In the genomic region with DNA sequence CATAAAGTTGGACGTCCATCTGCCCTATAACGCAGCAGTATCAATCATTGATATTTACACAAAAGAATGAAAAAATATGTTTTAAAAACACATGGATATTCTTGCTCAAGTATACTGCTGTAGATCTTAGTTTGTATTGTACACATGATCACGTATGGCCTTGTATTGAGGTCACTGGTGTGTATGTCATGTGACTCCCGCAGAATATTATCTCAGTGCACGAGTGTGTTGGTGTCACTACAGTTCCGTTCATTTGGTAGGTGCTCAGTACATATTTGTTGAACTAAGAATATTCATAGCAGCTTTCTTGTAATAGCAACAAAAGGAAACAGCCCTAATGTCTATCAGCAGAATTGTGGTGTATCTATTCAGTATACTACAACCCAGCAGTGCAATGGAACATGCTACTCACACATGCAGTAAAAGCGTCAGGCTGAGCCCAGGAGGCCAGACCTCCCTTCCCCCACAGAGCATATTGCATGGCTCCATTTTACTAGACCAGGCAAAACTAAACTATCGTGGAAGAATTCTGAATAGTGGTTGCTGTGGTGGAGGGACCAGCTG, we compare ENCODE assay signal across 26 cellular contexts.
"Had no signal": no experiment of that assay in that cellular context is flagged by ENCODE, and none has a peak within 500 bp of the region (broad histone marks: within the 10 kb centered on the region; RNA-seq: fewer than 3 reads in every experiment).

No MANE protein-coding gene starts in this region.

- H3K36me3 ChIP-seq: lower lobe of right lung, thyroid gland had no signal

- H3K4me3 ChIP-seq: hepatocyte, lower lobe of right lung, skin epidermis, stomach, testis, thyroid gland, transverse colon, upper lobe of left lung, vagina had no signal

- DNase-seq: islet precursor cell; lower lobe of right lung; mammary epithelial cell; mesenchymal stem cell; naive thymus-derived CD8-positive, alpha-beta T cell; nucleus accumbens; right cardiac atrium; stimulated activated CD4-positive, alpha-beta T cell treated with anti-CD3 and anti-CD28 coated beads, Interleukin-12 subunit alpha, Interleukin-12 subunit beta, amount 100 ng/mL, for 4 hours; stimulated activated CD4-positive, alpha-beta T cell treated with anti-CD3 and anti-CD28 coated beads, Interleukin-15, amount 100 ng/mL, for 24 hours; stimulated activated CD4-positive, alpha-beta T cell treated with anti-CD3 and anti-CD28 coated beads, Interleukin-2, amount 100 ng/mL, for 24 hours; stimulated activated CD4-positive, alpha-beta T cell treated with anti-CD3 and anti-CD28 coated beads, Interleukin-4, amount 100 ng/mL, for 1 hour; stimulated activated naive B cell treated with anti-CD40 and anti-IgM and Interleukin-4, amounts not matched to agents 10 μg/mL and 1 μg/mL and 100 μg/mL, for 72 hours; stimulated activated naive CD8-positive, alpha-beta T cell treated with anti-CD3 and anti-CD28 coated beads, Interleukin-15, Interleukin-2, amounts not matched to agents 100 U/mL and 50 U/mL, for 24 hours; stomach; testis; thyroid gland; transverse colon; upper lobe of left lung had no signal

- H3K4me3 Mint-ChIP-seq: naive thymus-derived CD8-positive, alpha-beta T cell; nephron; neural crest cell; stimulated activated naive B cell treated with anti-CD40 and anti-IgM and Interleukin-4, amounts not matched to agents 10 μg/mL and 1 μg/mL and 100 μg/mL, for 72 hours had no signal

- H3K4me1 ChIP-seq: testis, thyroid gland, vagina had no signal

- H3K27me3 ChIP-seq: hepatocyte, stomach, testis, thyroid gland, transverse colon, upper lobe of left lung, vagina had no signal

- H3K27me3 Mint-ChIP-seq: naive thymus-derived CD8-positive, alpha-beta T cell; progenitor cell of endocrine pancreas; stimulated activated naive B cell treated with anti-CD40 and anti-IgM and Interleukin-4, amounts not matched to agents 10 μg/mL and 1 μg/mL and 100 μg/mL, for 72 hours had no signal

- H3K27ac Mint-ChIP-seq: nephron; progenitor cell of endocrine pancreas; stimulated activated naive B cell treated with anti-CD40 and anti-IgM and Interleukin-4, amounts not matched to agents 10 μg/mL and 1 μg/mL and 100 μg/mL, for 72 hours had no signal

- H3K4me1 Mint-ChIP-seq: neural crest cell had no signal

- H3K36me3 Mint-ChIP-seq: naive thymus-derived CD8-positive, alpha-beta T cell had no signal

- H3K4me2 ChIP-seq: hepatocyte had no signal

- H3K27ac ChIP-seq: hepatocyte, lower lobe of right lung, skin epidermis, stomach, testis, thyroid gland, transverse colon, upper lobe of left lung, vagina had no signal

- H2AFZ ChIP-seq: hepatocyte had no signal

- H3K9me3 ChIP-seq: lower lobe of right lung, stomach, testis, thyroid gland, transverse colon, upper lobe of left lung, vagina had no signal

- ATAC-seq: left lobe of liver; lower lobe of right lung; naive thymus-derived CD8-positive, alpha-beta T cell; right cardiac atrium; sciatic nerve; stimulated activated naive B cell treated with anti-CD40 and anti-IgM and Interleukin-4, amounts not matched to agents 10 μg/mL and 1 μg/mL and 100 μg/mL, for 72 hours; stimulated activated naive CD8-positive, alpha-beta T cell treated with anti-CD3 and anti-CD28 coated beads, Interleukin-15, Interleukin-2, amounts not matched to agents 100 U/mL and 50 U/mL, for 24 hours had no signal
